ENCODE assay signal across 8 cellular contexts in the genomic region with DNA sequence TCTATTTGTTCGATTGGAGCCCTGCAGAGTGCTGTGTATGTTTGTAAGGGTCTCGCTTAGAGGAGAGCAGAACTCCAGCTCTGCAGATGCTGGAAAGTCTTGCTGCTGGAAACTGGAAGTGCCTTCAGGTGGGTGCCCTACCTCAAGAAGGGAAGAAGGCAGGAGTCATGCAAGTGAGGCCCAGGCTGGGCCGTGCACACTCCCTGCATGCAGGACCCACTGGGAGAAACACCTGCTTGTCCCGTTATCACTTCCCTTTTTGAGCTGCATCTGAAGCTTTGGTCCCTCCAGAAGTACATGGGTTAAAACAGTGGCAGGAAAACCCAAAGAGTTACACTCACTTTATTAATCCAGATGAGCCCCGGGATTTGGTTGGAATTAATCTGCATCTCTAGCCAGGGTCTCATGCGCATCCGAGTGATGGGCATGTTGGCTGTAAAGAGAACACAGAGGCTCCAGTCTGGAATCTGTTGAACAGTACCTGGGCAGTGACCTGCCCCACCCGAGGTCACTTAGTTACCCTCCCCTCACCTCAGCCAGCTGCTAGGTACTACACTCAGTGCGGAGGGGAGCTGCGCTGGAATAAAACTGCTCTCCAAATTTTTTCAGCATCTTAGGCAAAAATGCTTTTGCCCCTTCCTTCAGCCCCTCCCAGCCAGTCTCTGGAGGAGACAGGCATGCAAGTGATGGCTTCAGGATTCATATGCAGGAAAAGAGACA. TPM values are rescaled to one million over a fixed set of nuclear protein-coding genes. Genes with fewer than 3 reads are reported as not detected.
A peak's percentile ranks its signal among the peaks of the same experiment; 100 is the strongest.
DNase-seq lines count a peak whose midpoint lies in the region; ATAC-seq, FAIRE-seq and TF ChIP-seq lines count a peak whose summit lies in the region.

No MANE protein-coding gene starts in this region.

- H3K27me3 ChIP-seq in small intestine (ENCODE audit: control insufficient read depth in 2 of 2, insufficient read depth in 2 of 2, low read length in 2 of 2) = no peaks in the 10 kb centered on the region

- 4 to 8% (median 6%) methylated on average over 10 of the region's 10 CpGs for WGBS in small intestine, 3 donors

- no peak for TF ChIP-seq CTCF in HFF-Myc (IDR thresholded peaks at IDR 0.05; ENCODE audit: low read depth, low read length, missing control alignments)
- no peak for TF ChIP-seq CTCF in fibroblast of villous mesenchyme (IDR thresholded peaks at IDR 0.05; ENCODE audit: insufficient read depth, low read depth, low read length)

- H3K27ac ChIP-seq in small intestine (ENCODE audit: low read depth in 1 of 2, low read length in 1 of 2) = peak overlapping the region; percentile 98 to 99

- peaks cover 10 to 22% of the 10 kb centered on the region in 2 donors for H3K36me3 ChIP-seq in small intestine (ENCODE audit: control insufficient read depth in 2 of 2, insufficient read depth in 2 of 2, low read length in 2 of 2)

- FAIRE-seq in small intestine (lab: Jason Lieb, UNC) = no peak

- DNase-seq in HFF-Myc (ENCODE audit: extremely low read depth, low read depth) (no peak), fibroblast of villous mesenchyme (ENCODE audit: low read depth) (no peak), small intestine (no peak), AG20443 (ENCODE audit: low spot score) (no peak), COLO668 (lab: John Stamatoyannopoulos, UW; ENCODE audit: unreplicated experiment) (no peak)
- peak; percentile 24 for DNase-seq in activated CD4-positive, alpha-beta T cell treated with anti-CD3 and anti-CD28 coated beads for 48 hours
- no peak for DNase-seq in stimulated activated CD4-positive, alpha-beta T cell treated with anti-CD3 and anti-CD28 coated beads, Interleukin-1b, Interleukin-23, amount 100 ng/mL, for 48 hours

- H3K4me1 ChIP-seq in small intestine (ENCODE audit: control insufficient read depth in 2 of 2, insufficient read depth in 1 of 2, low read depth in 1 of 2, low read length in 1 of 2) = peaks cover 11 to 12% of the 10 kb centered on the region in 2 donors

- ATAC-seq in HG03135 (IDR thresholded peaks at IDR 0.05; ENCODE audit: unreplicated experiment) = no peak

- no peaks in the 10 kb centered on the region for H3K9me3 ChIP-seq in small intestine (ENCODE audit: control insufficient read depth, low read depth)

- peak overlapping the region; percentile 58 for H3K4me3 ChIP-seq in HFF-Myc (replicated peaks; ENCODE audit: low read depth, low read length)
- H3K4me3 ChIP-seq in fibroblast of villous mesenchyme (ENCODE audit: low read depth, low read length) = peak overlapping the region; percentile 98
- H3K4me3 ChIP-seq in small intestine (ENCODE audit: low read depth in 1 of 2, low read length in 2 of 2) = peak overlapping the region; percentile 92 to 95

RNA-seq across cellular contexts. Expression of a gene that starts 1.4 kb away (rescaled TPM):
- total RNA-seq in fibroblast of villous mesenchyme = 27.1 and 56.6 TPM in 2 replicates
- 10 to 100 TPM; 51.7 to 64.1 (median 54.0) TPM for polyA plus RNA-seq in small intestine

RNA-seq across cellular contexts. Expression of a gene that starts 54.1 kb away (rescaled TPM):
- total RNA-seq in fibroblast of villous mesenchyme = not detected in 2 replicates
- polyA plus RNA-seq in small intestine = not detected
